32 cellular contexts compared by ENCODE assay signal in genomic region chr11:47852053-47852452, GRCh38. TPM values are rescaled to one million over a fixed set of nuclear protein-coding genes. Genes with fewer than 3 reads are reported as not detected.
DNase-seq lines count a peak whose midpoint lies in the region; ATAC-seq, FAIRE-seq and TF ChIP-seq lines count a peak whose summit lies in the region.
"Had no signal": no experiment of that assay in that cellular context is flagged by ENCODE, and none has a peak within 500 bp of the region (broad histone marks: within the 10 kb centered on the region; RNA-seq: fewer than 3 reads in every experiment).

No MANE protein-coding gene starts in this region.

- peaks cover 49 to 58% (median 52%) of the 10 kb centered on the region in 3 donors for H3K4me1 Mint-ChIP-seq in IgD-negative memory B cell
- peaks cover 34% of the 10 kb centered on the region for H3K4me1 Mint-ChIP-seq in activated naive CD8-positive, alpha-beta T cell (ENCODE audit: low read depth)
- H3K4me1 Mint-ChIP-seq in naive B cell = peaks cover 53 to 89% (median 54%) of the 10 kb centered on the region in 3 donors

- no peak for DNase-seq in A549 (ENCODE audit: low read depth in 1 of 2, low spot score in 1 of 2)
- no peak for DNase-seq in naive B cell
- DNase-seq in NCI-H524 (lab: John Stamatoyannopoulos, UW) = no peak
- DNase-seq: activated CD4-positive, alpha-beta T cell treated with anti-CD3 and anti-CD28 coated beads, Interleukin-2, amount 10 ng/mL, durations not matched to agents 24 days and 14 days; activated CD8-positive, alpha-beta memory T cell treated with anti-CD3 and anti-CD28 coated beads, Interleukin-2, amount 10 ng/mL, durations not matched to agents 7 days and 5 days; activated naive CD4-positive, alpha-beta T cell treated with anti-CD3 and anti-CD28 coated beads, Interleukin-2, amount 10 ng/mL, durations not matched to agents 7 days and 5 days; aorta; C1 segment of cervical spinal cord; Calu3; foreskin melanocyte; left colon; MV-4-11; NCI-H146; NCI-H2107; NCI-H446; NCI-H82; nucleus accumbens; psoas muscle had no signal

- H3K4me3 ChIP-seq in A549 (no peak overlapping the region), gastroesophageal sphincter (no peak overlapping the region)
- H3K4me3 ChIP-seq: cardiac muscle cell, coronary artery, GM12878, psoas muscle, tibial nerve had no signal

- H3K36me3 ChIP-seq in gastroesophageal sphincter = no peaks in the 10 kb centered on the region
- H3K36me3 ChIP-seq: cardiac muscle cell, tibial nerve had no signal

- no peaks in the 10 kb centered on the region for H3K27me3 ChIP-seq in gastroesophageal sphincter
- H3K27me3 ChIP-seq: cardiac muscle cell, tibial nerve had no signal

- H3K4me2 ChIP-seq in A549 = no peak overlapping the region
- H3K4me2 ChIP-seq: KMS-11 had no signal

- H3K4me3 Mint-ChIP-seq in IgD-negative memory B cell = peak overlapping the region in 3 of 4 donors; percentile 29 to 88 (median 67)
- H3K4me3 Mint-ChIP-seq in activated naive CD8-positive, alpha-beta T cell = no peak overlapping the region
- H3K4me3 Mint-ChIP-seq in naive B cell = peak overlapping the region in 6 of 8 donors; percentile 5 to 70 (median 61)
- H3K4me3 Mint-ChIP-seq: activated CD4-positive, alpha-beta T cell treated with anti-CD3 and anti-CD28 coated beads, Interleukin-2, amount 10 ng/mL, durations not matched to agents 24 days and 14 days; activated CD8-positive, alpha-beta memory T cell treated with anti-CD3 and anti-CD28 coated beads, Interleukin-2, amount 10 ng/mL, durations not matched to agents 7 days and 5 days; activated naive CD4-positive, alpha-beta T cell treated with anti-CD3 and anti-CD28 coated beads, Interleukin-2, amount 10 ng/mL, durations not matched to agents 7 days and 5 days; T-helper 2 cell treated with Interferon-gamma antibody and Interleukin-4, amounts not matched to agents 5 μg/mL and 100 μg/mL, for 36 hours had no signal

- ATAC-seq in A549 (no peak), naive B cell (ENCODE audit: low read depth in 2 of 2) (no peak), GM18867 (IDR thresholded peaks at IDR 0.05; ENCODE audit: unreplicated experiment) (no peak), gastroesophageal sphincter (no peak)
- ATAC-seq: activated CD8-positive, alpha-beta memory T cell treated with anti-CD3 and anti-CD28 coated beads, Interleukin-2, amount 10 ng/mL, durations not matched to agents 7 days and 5 days; esophagus mucosa; GM12878; left colon; psoas muscle; SK-N-SH treated with all-trans-retinoic acid at 6 μM for 48 hours had no signal

- no peaks in the 10 kb centered on the region for H3K27me3 Mint-ChIP-seq in IgD-negative memory B cell
- H3K27me3 Mint-ChIP-seq in activated naive CD8-positive, alpha-beta T cell = no peaks in the 10 kb centered on the region
- H3K27me3 Mint-ChIP-seq in naive B cell = no peaks in the 10 kb centered on the region
- H3K27me3 Mint-ChIP-seq: activated CD4-positive, alpha-beta T cell treated with anti-CD3 and anti-CD28 coated beads, Interleukin-2, amount 10 ng/mL, durations not matched to agents 24 days and 14 days; activated CD8-positive, alpha-beta memory T cell treated with anti-CD3 and anti-CD28 coated beads, Interleukin-2, amount 10 ng/mL, durations not matched to agents 7 days and 5 days; activated naive CD4-positive, alpha-beta T cell treated with anti-CD3 and anti-CD28 coated beads, Interleukin-2, amount 10 ng/mL, durations not matched to agents 7 days and 5 days had no signal

- no peak for TF ChIP-seq RAD21 in A549 (conservative IDR thresholded peaks at IDR 0.05 in 1 of 2, IDR thresholded peaks at IDR 0.05 in 1 of 2)

- no peak for FAIRE-seq in A549 (lab: Jason Lieb, UNC)
- FAIRE-seq: GM12878, HTR-8/SVneo had no signal

- H3K4me1 ChIP-seq in A549 (peaks cover 40% of the 10 kb centered on the region), gastroesophageal sphincter (peaks cover 0 to 15% (median 6%) of the 10 kb centered on the region in 3 donors)

- TF ChIP-seq EP300 in A549 (IDR thresholded peaks at IDR 0.05) (no peak), gastroesophageal sphincter (IDR thresholded peaks at IDR 0.05) (no peak)

- H3K9me3 ChIP-seq in A549 = no peaks in the 10 kb centered on the region
- no peaks in the 10 kb centered on the region for H3K9me3 ChIP-seq in gastroesophageal sphincter
- H3K9me3 ChIP-seq: psoas muscle, tibial nerve had no signal

- H3K27ac ChIP-seq in A549 (peak overlapping the region in 1 of 2 experiments; percentile 25; a peak in 2 of 6 replicates), gastroesophageal sphincter (no peak overlapping the region)
- H3K27ac ChIP-seq: cardiac muscle cell, coronary artery, KMS-11, psoas muscle, tibial nerve, VCaP had no signal

- POLR2A ChIA-PET in A549 (lab: Yijun Ruan, JAX) = no interaction called here

- H3K9me3 Mint-ChIP-seq in IgD-negative memory B cell (no peaks in the 10 kb centered on the region), naive B cell (no peaks in the 10 kb centered on the region)
- H3K9me3 Mint-ChIP-seq in activated naive CD8-positive, alpha-beta T cell (ENCODE audit: low read depth) = no peaks in the 10 kb centered on the region
- H3K9me3 Mint-ChIP-seq: activated CD4-positive, alpha-beta T cell treated with anti-CD3 and anti-CD28 coated beads, Interleukin-2, amount 10 ng/mL, durations not matched to agents 24 days and 14 days; activated naive CD4-positive, alpha-beta T cell treated with anti-CD3 and anti-CD28 coated beads, Interleukin-2, amount 10 ng/mL, durations not matched to agents 7 days and 5 days; T-helper 2 cell treated with Interferon-gamma antibody and Interleukin-4, amounts not matched to agents 5 μg/mL and 100 μg/mL, for 36 hours had no signal

- CTCF ChIA-PET in A549 (lab: Yijun Ruan, JAX) = interaction anchor here (1.2 to 3.2 kb wide), 6 partner anchors 28 to 637 kb away, joined by 3 to 11 read pairs (median 5); partner anchors contain the start of gene DDB2

- WGBS in A549 (ENCODE audit: missing lambda C conversion rate) = 67% methylated on average over 6 of the region's 6 CpGs
- WGBS in gastroesophageal sphincter (ENCODE audit: low coverage in 1 of 2), 2 donors = 84 to 93% methylated on average over 2 to 6 of the region's 6 CpGs

- H3K27ac Mint-ChIP-seq in IgD-negative memory B cell = peak overlapping the region in 1 of 3 donors; percentile 84
- H3K27ac Mint-ChIP-seq in activated naive CD8-positive, alpha-beta T cell = peak overlapping the region; percentile 70
- H3K27ac Mint-ChIP-seq in naive B cell = peak overlapping the region; percentile 83 to 97 (median 90)

- no peaks in the 10 kb centered on the region for H3K36me3 Mint-ChIP-seq in IgD-negative memory B cell
- peaks cover under 1% of the 10 kb centered on the region for H3K36me3 Mint-ChIP-seq in activated naive CD8-positive, alpha-beta T cell
- H3K36me3 Mint-ChIP-seq in naive B cell = no peaks in the 10 kb centered on the region

- TF ChIP-seq POLR2A in A549 (IDR thresholded peaks at IDR 0.05; ENCODE audit: low read length) = no peak
- TF ChIP-seq POLR2A in gastroesophageal sphincter (IDR thresholded peaks at IDR 0.05) = no peak

- TF ChIP-seq CTCF in A549 (IDR thresholded peaks at IDR 0.05) (no peak), gastroesophageal sphincter (IDR thresholded peaks at IDR 0.05) (no peak)

TF ChIP-seq in A549, 52 proteins besides CTCF, POLR2A, EP300 and RAD21:
- TF ChIP-seq FOSL2 (IDR thresholded peaks at IDR 0.05) = no peak
- peak; percentile 23; the same call in 1 of the 2 replicates for TF ChIP-seq FOSL2 (CRISPR knock-in tag; IDR thresholded peaks at IDR 0.05)
- TF ChIP-seq CHD2 (IDR thresholded peaks at IDR 0.05; ENCODE audit: low read length, partially characterized antibody) = no peak
- no peak for TF ChIP-seq ESRRA (IDR thresholded peaks at IDR 0.05; ENCODE audit: borderline replicate concordance, low read length)

RNA-seq across cellular contexts. Expression of gene NUP160, which starts 3.9 kb away (rescaled TPM):
- polyA plus RNA-seq in A549 (2011; rRNA removed) (70.4 and 77.2 TPM in 2 replicates), A549 (2017; fragmentation: RNase III; extraction: RNeasy Plus Mini Kit Qiagen cat#74134 plus additional on column Dnase treatment) (34.9 to 39.3 TPM (median 36.2 TPM) in 3 replicates), IgD-negative memory B cell (22.6 TPM), naive B cell (ENCODE audit: low read depth in 6 of 6) (10 to 100 TPM; 25.7 to 57.4 (median 38.5) TPM)
- polyA plus RNA-seq in A549 (2012; cell fraction: cytosol; rRNA removed) = 18.4 and 21.3 TPM in 2 replicates
- polyA plus RNA-seq in A549 (2012; cell fraction: nucleus; rRNA removed) = 20.4 and 30.6 TPM in 2 replicates
- polyA minus RNA-seq in A549 (2011; rRNA and poly(A)+ RNA removed) = 75.4 and 78.0 TPM in 2 replicates
- 10 to 100 TPM; 15.7 to 34.2 (median 22.9) TPM for total RNA-seq in gastroesophageal sphincter
